ENCODE assay signal across 16 cellular contexts in genomic region chr3:31423522-31423921, GRCh38.
DNase-seq lines count a peak whose midpoint lies in the region; ATAC-seq, FAIRE-seq and TF ChIP-seq lines count a peak whose summit lies in the region.
"Had no signal": no experiment of that assay in that cellular context is flagged by ENCODE, and none has a peak within 500 bp of the region (broad histone marks: within the 10 kb centered on the region; RNA-seq: fewer than 3 reads in every experiment).

No MANE protein-coding gene starts in this region.

- no peak overlapping the region for H3K4me2 ChIP-seq in GM12878 (ENCODE audit: control insufficient read depth, insufficient read depth)

- H3K27ac ChIP-seq in GM12878 (ENCODE audit: control insufficient read depth, insufficient read depth), result no peak overlapping the region
- H3K27ac ChIP-seq in CD4-positive, alpha-beta T cell (ENCODE audit: low read depth, low read length), result no peak overlapping the region
- H3K27ac ChIP-seq: 22Rv1, esophagus muscularis mucosa had no signal

- H3K79me2 ChIP-seq in GM12878 (ENCODE audit: control insufficient read depth, insufficient read depth, low read length), result no peaks in the 10 kb centered on the region

- peaks cover under 1% of the 10 kb centered on the region; the same call in 2 of the 3 replicates for H3K9me3 ChIP-seq in GM12878 (replicated peaks; ENCODE audit: control insufficient read depth, insufficient read depth, low read length)
- H3K9me3 ChIP-seq in CD4-positive, alpha-beta T cell (ENCODE audit: control insufficient read depth, low read length), result no peaks in the 10 kb centered on the region
- H3K9me3 ChIP-seq: esophagus muscularis mucosa had no signal

- H3K9me3 Mint-ChIP-seq in CD4-positive, alpha-beta T cell, result peaks cover 3% of the 10 kb centered on the region

- RAD21 ChIA-PET in GM12878 (lab: Charles Lee; ENCODE audit: unreplicated experiment), result interaction anchor here (1.6 kb wide), 1 partner anchor 181 kb away, joined by 3 read pairs; no protein-coding TSS in a partner anchor

- TF ChIP-seq RAD21 in GM12878 (IDR thresholded peaks at IDR 0.05; ENCODE audit: insufficient read depth, low read depth, low read length), result no peak

- DNase-seq in NCI-H82 (lab: John Stamatoyannopoulos, UW) (peak; percentile 2), NCI-H82 treated with DMSO at 0.1 percent for 48 hours (lab: John Stamatoyannopoulos, UW; ENCODE audit: unreplicated experiment) (no peak), GM12878 (ENCODE audit: low read depth, low spot score) (no peak), iris pigment epithelial cell (ENCODE audit: low read depth) (peak; percentile 81), NCI-H2196 (lab: John Stamatoyannopoulos, UW; ENCODE audit: unreplicated experiment) (no peak)
- no peak for DNase-seq in CD4-positive, alpha-beta T cell
- DNase-seq: activated CD4-positive, alpha-beta T cell treated with anti-CD3 and anti-CD28 coated beads for 48 hours; immature natural killer cell; NCI-H1436 treated with DMSO at 0.1 percent for 48 hours; NK-92 treated with Interleukin-12 subunit alpha and Interleukin-12 subunit beta, amount 100 ng/mL, for 24 hours; T-helper 1 cell had no signal

- H3K36me3 Mint-ChIP-seq in CD4-positive, alpha-beta T cell (ENCODE audit: low read depth), result no peaks in the 10 kb centered on the region
- H3K36me3 Mint-ChIP-seq: immature natural killer cell had no signal

- no peak overlapping the region for H3K4me3 ChIP-seq in GM12878
- H3K4me3 ChIP-seq: esophagus muscularis mucosa had no signal

- SMC1A ChIA-PET in GM12878 (lab: Charles Lee; ENCODE audit: uncharacterized antibody, unreplicated experiment), result no interaction called here

- POLR2A ChIA-PET in GM12878 (lab: Charles Lee), result interaction anchor here (1.1 kb wide), 1 partner anchor 12 kb away, joined by 3 read pairs; no protein-coding TSS in a partner anchor
- POLR2A ChIA-PET in CD4-positive, alpha-beta T cell (lab: Charles Lee), result no interaction called here

- TF ChIP-seq EP300 in GM12878 (IDR thresholded peaks at IDR 0.05; ENCODE audit: borderline replicate concordance in 1 of 2, control insufficient read depth in 1 of 2, low read depth in 2 of 2, low read length in 2 of 2), result no peak

- ATAC-seq in GM12878 (0 out of 3 replicates have a peak, but pooled peaks have one; percentile 17), HG03135 (IDR thresholded peaks at IDR 0.05; ENCODE audit: unreplicated experiment) (no peak), HG03354 (IDR thresholded peaks at IDR 0.05; ENCODE audit: poor library complexity, severe bottlenecking, unreplicated experiment) (no peak)
- no peak for ATAC-seq in CD4-positive, alpha-beta T cell (ENCODE audit: poor library complexity)

- peaks cover 23% of the 10 kb centered on the region for H3K4me1 Mint-ChIP-seq in CD4-positive, alpha-beta T cell (ENCODE audit: low read depth)

- no peak overlapping the region for H3K27ac Mint-ChIP-seq in CD4-positive, alpha-beta T cell
- H3K27ac Mint-ChIP-seq: immature natural killer cell had no signal

- H4K20me1 ChIP-seq in GM12878 (ENCODE audit: control insufficient read depth, insufficient read depth), result no peaks in the 10 kb centered on the region

- no peak overlapping the region for H3K4me3 Mint-ChIP-seq in CD4-positive, alpha-beta T cell
- H3K4me3 Mint-ChIP-seq: immature natural killer cell had no signal

- no peak for TF ChIP-seq POLR2A in GM12878 (IDR thresholded peaks at IDR 0.05; ENCODE audit: low read depth, low read length)

- no peak overlapping the region for H3K9ac ChIP-seq in GM12878 (ENCODE audit: control insufficient read depth, insufficient read depth, low read length)

- TF ChIP-seq CTCF in GM12878 (IDR thresholded peaks at IDR 0.05 in 2 of 3, conservative IDR thresholded peaks at IDR 0.05 in 1 of 3; ENCODE audit: control insufficient read depth in 2 of 3, extremely low read depth in 1 of 3, insufficient read depth in 1 of 3, low read depth in 3 of 3, low read length in 3 of 3), result no peak
- no peak for TF ChIP-seq CTCF in CD4-positive, alpha-beta T cell (IDR thresholded peaks at IDR 0.05)

- H3K36me3 ChIP-seq in GM12878 (ENCODE audit: control insufficient read depth in 2 of 2, insufficient read depth in 2 of 2, low read length in 1 of 2), result no peaks in the 10 kb centered on the region
- H3K36me3 ChIP-seq: esophagus muscularis mucosa had no signal

- H3K27me3 Mint-ChIP-seq in CD4-positive, alpha-beta T cell, result no peaks in the 10 kb centered on the region

- no TSS peak for BruUV-seq in GM12878 (replicated peaks; lab: Mats Ljungman, UMichigan)

- no peaks in the 10 kb centered on the region for H3K27me3 ChIP-seq in GM12878 (replicated peaks in 1 of 2; ENCODE audit: control insufficient read depth in 2 of 2, insufficient read depth in 2 of 2, low read length in 1 of 2)
- H3K27me3 ChIP-seq in CD4-positive, alpha-beta T cell (ENCODE audit: control insufficient read depth, insufficient read depth, low read length), result no peaks in the 10 kb centered on the region
- H3K27me3 ChIP-seq: esophagus muscularis mucosa had no signal

- H2AFZ ChIP-seq in GM12878 (ENCODE audit: control insufficient read depth, low read depth, low read length), result no peak overlapping the region

- in situ Hi-C loops in GM12878 (cut with MboI), result no loop called here

- peaks cover 6% of the 10 kb centered on the region; the same call in 1 of the 2 replicates for H3K4me1 ChIP-seq in GM12878 (ENCODE audit: control insufficient read depth, insufficient read depth, low read length)
- H3K4me1 ChIP-seq: esophagus muscularis mucosa had no signal

- whole genome bisulfite sequencing in GM12878 (ENCODE audit: insufficient coverage, insufficient replicate concordance, low lambda C conversion rate, missing lambda C conversion rate), result 64% methylated on average over 3 of the region's 3 CpGs

- CTCF ChIA-PET in GM12878 (lab: Yijun Ruan, JAX), result no interaction called here
- CTCF ChIA-PET in CD4-positive, alpha-beta T cell (lab: Charles Lee), result no interaction called here

- no peak for FAIRE-seq in GM12878 (lab: Jason Lieb, UNC)
- FAIRE-seq: D721Med had no signal

- intact Hi-C loops in GM12878 (cut with micrococcal nuclease; ENCODE audit: unreplicated experiment), result no loop called here
- intact Hi-C loops in CD4-positive, alpha-beta T cell (cut with DNase I, micrococcal nuclease), result no loop called here

TF ChIP-seq in GM12878, 131 proteins besides CTCF, POLR2A, EP300 and RAD21:
- no peak for TF ChIP-seq NFIC (IDR thresholded peaks at IDR 0.05; ENCODE audit: low read depth, low read length)
- TF ChIP-seq RAD51 (IDR thresholded peaks at IDR 0.05), result peak; percentile 55; the same call in 1 of the 2 replicates
- no peak for TF ChIP-seq WRNIP1 (IDR thresholded peaks at IDR 0.05; ENCODE audit: borderline replicate concordance, low read depth, low read length)
- no peak for TF ChIP-seq DPF2 (IDR thresholded peaks at IDR 0.05)
- TF ChIP-seq TBL1XR1 (IDR thresholded peaks at IDR 0.05; ENCODE audit: low read depth, low read length), result no peak
- no peak for TF ChIP-seq MTA2 (IDR thresholded peaks at IDR 0.05; ENCODE audit: low read depth)
- no peak for TF ChIP-seq JUND (IDR thresholded peaks at IDR 0.05; ENCODE audit: low read depth, low read length)
TF ChIP-seq in GM12878: peak in this region for 1.

Comparison
In these comparisons a context has a peak if more than half of its experiments do, and no peak if none do; other contexts are left out.
1. DNase-seq: peak in NCI-H82 (single experiment) and iris pigment epithelial cell (single experiment); none in NCI-H82 treated with DMSO at 0.1 percent for 48 hours (single experiment), GM12878 (single experiment), NCI-H2196 (single experiment) and CD4-positive, alpha-beta T cell (0 of 10).